16 cellular contexts compared by ENCODE assay signal in genomic region chrX:111914398-111915092, GRCh38. TPM values are rescaled to one million over a fixed set of nuclear protein-coding genes. Genes with fewer than 3 reads are reported as not detected.
DNase-seq lines count a peak whose midpoint lies in the region; ATAC-seq and TF ChIP-seq lines count a peak whose summit lies in the region.
"Had no signal": no experiment of that assay in that cellular context is flagged by ENCODE, and none has a peak within 500 bp of the region (broad histone marks: within the 10 kb centered on the region; RNA-seq: fewer than 3 reads in every experiment).

No MANE protein-coding gene starts in this region.

- TF ChIP-seq CTCF in omental fat pad (IDR thresholded peaks at IDR 0.05): no peak

- POLR2A ChIA-PET in activated CD8-positive, alpha-beta T cell treated with anti-CD3 and anti-CD28 coated beads, Interleukin-2, amount 10 ng/mL, durations not matched to agents 7 days and 5 days (lab: Charles Lee): no interaction called here

- CTCF ChIA-PET in activated CD8-positive, alpha-beta memory T cell treated with anti-CD3 and anti-CD28 coated beads, Interleukin-2, amount 10 ng/mL, durations not matched to agents 7 days and 5 days (lab: Charles Lee): no interaction called here
- CTCF ChIA-PET in activated CD8-positive, alpha-beta T cell treated with anti-CD3 and anti-CD28 coated beads, Interleukin-2, amount 10 ng/mL, durations not matched to agents 7 days and 5 days (lab: Charles Lee): no interaction called here

- H3K4me3 ChIP-seq in HUES6 (ENCODE audit: low read depth, low read length): no peak overlapping the region

- H3K27ac Mint-ChIP-seq in activated CD8-positive, alpha-beta memory T cell treated with anti-CD3 and anti-CD28 coated beads, Interleukin-2, amount 10 ng/mL, durations not matched to agents 7 days and 5 days: no peak overlapping the region
- H3K27ac Mint-ChIP-seq in activated CD8-positive, alpha-beta T cell treated with anti-CD3 and anti-CD28 coated beads, Interleukin-2, amount 10 ng/mL, durations not matched to agents 7 days and 5 days: no peak overlapping the region
- H3K27ac Mint-ChIP-seq: activated T-helper 17 cell treated with anti-CD3 and anti-CD28 coated beads, Interleukin-2, amount 50 U/mL, for 72 hours had no signal

- no peaks in the 10 kb centered on the region for H3K36me3 Mint-ChIP-seq in activated CD8-positive, alpha-beta memory T cell treated with anti-CD3 and anti-CD28 coated beads, Interleukin-2, amount 10 ng/mL, durations not matched to agents 7 days and 5 days
- H3K36me3 Mint-ChIP-seq in activated CD8-positive, alpha-beta T cell treated with anti-CD3 and anti-CD28 coated beads, Interleukin-2, amount 10 ng/mL, durations not matched to agents 7 days and 5 days (ENCODE audit: low read depth): no peaks in the 10 kb centered on the region

- ATAC-seq in activated CD8-positive, alpha-beta memory T cell treated with anti-CD3 and anti-CD28 coated beads, Interleukin-2, amount 10 ng/mL, durations not matched to agents 7 days and 5 days: no peak
- no peak for ATAC-seq in omental fat pad (ENCODE audit: low FRiP score)
- no peak for ATAC-seq in activated CD8-positive, alpha-beta T cell treated with anti-CD3 and anti-CD28 coated beads, Interleukin-2, amount 10 ng/mL, durations not matched to agents 7 days and 5 days
- ATAC-seq: activated T-helper 17 cell treated with anti-CD3 and anti-CD28 coated beads, Interleukin-2, amount 50 U/mL, for 72 hours had no signal

- H3K9ac ChIP-seq in HUES6 (ENCODE audit: low read length): peak overlapping the region; percentile 32
- H3K9ac ChIP-seq: SK-N-SH had no signal

- H3K4me3 Mint-ChIP-seq in activated CD8-positive, alpha-beta memory T cell treated with anti-CD3 and anti-CD28 coated beads, Interleukin-2, amount 10 ng/mL, durations not matched to agents 7 days and 5 days: no peak overlapping the region
- H3K4me3 Mint-ChIP-seq in activated CD8-positive, alpha-beta T cell treated with anti-CD3 and anti-CD28 coated beads, Interleukin-2, amount 10 ng/mL, durations not matched to agents 7 days and 5 days: no peak overlapping the region
- H3K4me3 Mint-ChIP-seq: activated T-helper 17 cell treated with anti-CD3 and anti-CD28 coated beads, Interleukin-2, amount 50 U/mL, for 72 hours had no signal

- peaks cover 3% of the 10 kb centered on the region; the same call in 1 of the 2 replicates for H3K9me3 ChIP-seq in HUES6 (ENCODE audit: control insufficient read depth, insufficient read depth, low read depth, low read length)
- H3K9me3 ChIP-seq: SK-N-SH had no signal

- no peaks in the 10 kb centered on the region for H3K36me3 ChIP-seq in HUES6 (ENCODE audit: control insufficient read depth, insufficient read depth, low read length)

- no peaks in the 10 kb centered on the region for H3K27me3 Mint-ChIP-seq in activated CD8-positive, alpha-beta memory T cell treated with anti-CD3 and anti-CD28 coated beads, Interleukin-2, amount 10 ng/mL, durations not matched to agents 7 days and 5 days
- H3K27me3 Mint-ChIP-seq in activated CD8-positive, alpha-beta T cell treated with anti-CD3 and anti-CD28 coated beads, Interleukin-2, amount 10 ng/mL, durations not matched to agents 7 days and 5 days (ENCODE audit: low read depth): no peaks in the 10 kb centered on the region
- H3K27me3 Mint-ChIP-seq: activated T-helper 17 cell treated with anti-CD3 and anti-CD28 coated beads, Interleukin-2, amount 50 U/mL, for 72 hours had no signal

- peaks cover 17% of the 10 kb centered on the region for H3K4me1 ChIP-seq in HUES6 (ENCODE audit: control insufficient read depth, insufficient read depth, low read length)

- no peaks in the 10 kb centered on the region for H3K4me1 Mint-ChIP-seq in activated CD8-positive, alpha-beta memory T cell treated with anti-CD3 and anti-CD28 coated beads, Interleukin-2, amount 10 ng/mL, durations not matched to agents 7 days and 5 days
- no peaks in the 10 kb centered on the region for H3K4me1 Mint-ChIP-seq in activated CD8-positive, alpha-beta T cell treated with anti-CD3 and anti-CD28 coated beads, Interleukin-2, amount 10 ng/mL, durations not matched to agents 7 days and 5 days (ENCODE audit: low read depth)
- H3K4me1 Mint-ChIP-seq: activated T-helper 17 cell treated with anti-CD3 and anti-CD28 coated beads, Interleukin-2, amount 50 U/mL, for 72 hours had no signal

- peaks cover 24% of the 10 kb centered on the region; the same call in 1 of the 2 replicates for H3K27me3 ChIP-seq in HUES6 (ENCODE audit: control insufficient read depth, insufficient read depth, low read length)

- peak; percentile 61 for DNase-seq in CD1c-positive myeloid dendritic cell (ENCODE audit: extremely low spot score)
- peak; percentile 8 for DNase-seq in SKM-1 (lab: John Stamatoyannopoulos, UW; ENCODE audit: unreplicated experiment)
- peak; percentile 57 for DNase-seq in kidney glomerular epithelial cell (lab: John Stamatoyannopoulos, UW)
- no peak for DNase-seq in activated CD8-positive, alpha-beta memory T cell treated with anti-CD3 and anti-CD28 coated beads, Interleukin-2, amount 10 ng/mL, durations not matched to agents 7 days and 5 days
- no peak for DNase-seq in omental fat pad (ENCODE audit: low spot score)
- DNase-seq in NCI-H748 treated with DMSO at 0.1 percent for 48 hours (lab: John Stamatoyannopoulos, UW): no peak
- no peak for DNase-seq in activated CD8-positive, alpha-beta T cell treated with anti-CD3 and anti-CD28 coated beads, Interleukin-2, amount 10 ng/mL, durations not matched to agents 7 days and 5 days
- DNase-seq: activated CD4-positive, CD25-positive, alpha-beta regulatory T cell treated with anti-CD3 and anti-CD28 coated beads, Interleukin-2, amount 50 U/mL, for 72 hours; effector CD4-positive, alpha-beta T cell; NCI-H446 treated with DMSO at 0.1 percent for 48 hours; SK-N-SH had no signal

- H3K9me3 Mint-ChIP-seq in activated CD8-positive, alpha-beta memory T cell treated with anti-CD3 and anti-CD28 coated beads, Interleukin-2, amount 10 ng/mL, durations not matched to agents 7 days and 5 days (ENCODE audit: low read depth): no peaks in the 10 kb centered on the region
- no peaks in the 10 kb centered on the region for H3K9me3 Mint-ChIP-seq in activated CD8-positive, alpha-beta T cell treated with anti-CD3 and anti-CD28 coated beads, Interleukin-2, amount 10 ng/mL, durations not matched to agents 7 days and 5 days (ENCODE audit: insufficient read depth)

- peak overlapping the region; percentile 61 for H3K27ac ChIP-seq in HUES6 (ENCODE audit: low read depth, low read length)

RNA-seq across cellular contexts. Expression of gene TRPC5OS, which starts 38.6 kb away (rescaled TPM):
- total RNA-seq in activated CD8-positive, alpha-beta memory T cell treated with anti-CD3 and anti-CD28 coated beads, Interleukin-2, amount 10 ng/mL, durations not matched to agents 7 days and 5 days: not detected
- total RNA-seq in omental fat pad: not detected
- not detected for total RNA-seq in activated CD8-positive, alpha-beta T cell treated with anti-CD3 and anti-CD28 coated beads, Interleukin-2, amount 10 ng/mL, durations not matched to agents 7 days and 5 days
- total RNA-seq: activated T-helper 17 cell treated with anti-CD3 and anti-CD28 coated beads, Interleukin-2, amount 50 U/mL, for 72 hours; G401; lower leg skin; osteoblast had no signal

Comparison
In these comparisons a context has a peak if more than half of its experiments do, and no peak if none do; other contexts are left out.
1. DNase-seq: peak in CD1c-positive myeloid dendritic cell (single experiment), SKM-1 (single experiment) and kidney glomerular epithelial cell (single experiment); none in activated CD8-positive, alpha-beta memory T cell treated with anti-CD3 and anti-CD28 coated beads, Interleukin-2, amount 10 ng/mL, durations not matched to agents 7 days and 5 days (single experiment), omental fat pad (single experiment), NCI-H748 treated with DMSO at 0.1 percent for 48 hours (single experiment) and activated CD8-positive, alpha-beta T cell treated with anti-CD3 and anti-CD28 coated beads, Interleukin-2, amount 10 ng/mL, durations not matched to agents 7 days and 5 days (single experiment).